ENCODE assay signal across 15 cellular contexts in the genomic region with DNA sequence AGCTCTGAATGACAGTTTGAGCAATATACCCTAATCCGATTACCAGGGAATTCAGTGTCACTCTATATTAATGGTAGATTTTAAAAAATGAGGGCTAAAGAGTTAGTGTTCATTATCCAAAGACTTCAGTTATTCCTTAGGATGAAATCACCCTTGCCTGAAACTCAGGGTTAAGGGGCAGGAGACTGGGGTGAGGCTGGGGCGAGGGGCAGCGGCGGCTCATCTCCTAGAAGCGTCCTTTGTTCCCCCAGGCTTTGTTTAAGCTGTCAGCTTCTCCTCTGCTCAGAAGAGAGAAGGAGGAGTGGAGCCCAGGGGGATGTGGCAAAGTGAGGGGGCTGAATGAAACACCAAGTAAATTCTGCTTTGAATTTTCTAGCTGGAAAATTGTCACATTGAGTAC.
DNase-seq lines count a peak whose midpoint lies in the region; TF ChIP-seq lines count a peak whose summit lies in the region.
"Had no signal": no experiment of that assay in that cellular context is flagged by ENCODE, and none has a peak within 500 bp of the region (broad histone marks: within the 10 kb centered on the region; RNA-seq: fewer than 3 reads in every experiment).

No MANE protein-coding gene starts in this region.

- DNase-seq in ELF-1 (ENCODE audit: low read depth, low spot score) (peak; percentile 23), WERI-Rb-1 (peak; percentile 85), esophagus muscularis mucosa (ENCODE audit: extremely low spot score) (peak; percentile 26), breast epithelium (ENCODE audit: low spot score in 2 of 2) (no peak)
- no peak for DNase-seq in activated CD4-positive, alpha-beta T cell treated with anti-CD3 and anti-CD28 coated beads for 4 hours
- no peak for DNase-seq in stimulated activated CD4-positive, alpha-beta T cell treated with anti-CD3 and anti-CD28 coated beads, Interleukin-4, amount 100 ng/mL, for 24 hours
- DNase-seq: BE2C; CD4-positive, alpha-beta memory T cell; DMS153; DMS79 treated with DMSO at 0.1 percent for 48 hours; EL; GDM1; GM23248; H7 had no signal

- no peak overlapping the region for H3K4me3 ChIP-seq in WERI-Rb-1 (ENCODE audit: low read depth, low read length)
- no peak overlapping the region for H3K4me3 ChIP-seq in esophagus muscularis mucosa
- no peak overlapping the region for H3K4me3 ChIP-seq in neuron (ENCODE audit: low read length)
- no peak overlapping the region for H3K4me3 ChIP-seq in breast epithelium
- H3K4me3 ChIP-seq: GM23248 had no signal

- TF ChIP-seq POLR2A in esophagus muscularis mucosa (IDR thresholded peaks at IDR 0.05; ENCODE audit: low read depth) (no peak), breast epithelium (IDR thresholded peaks at IDR 0.05) (no peak)

- peak overlapping the region; percentile 68 for H2AFZ ChIP-seq in neuron (ENCODE audit: low read depth, low read length)
- H2AFZ ChIP-seq: GM23248 had no signal

- WGBS in esophagus muscularis mucosa, result 45% methylated on average over 5 of the region's 5 CpGs

- intact Hi-C loops in esophagus muscularis mucosa (cut with DNase I), result no loop called here
- intact Hi-C loops in breast epithelium (cut with DNase I; ENCODE audit: low total_unique reads), result no loop called here

- TF ChIP-seq CTCF in WERI-Rb-1 (IDR thresholded peaks at IDR 0.05; ENCODE audit: low read depth, low read length), result no peak
- TF ChIP-seq CTCF in esophagus muscularis mucosa (IDR thresholded peaks at IDR 0.05), result no peak
- no peak for TF ChIP-seq CTCF in breast epithelium (IDR thresholded peaks at IDR 0.05)

- peaks cover 12% of the 10 kb centered on the region for H3K9me3 ChIP-seq in WERI-Rb-1 (ENCODE audit: severe bottlenecking)
- H3K9me3 ChIP-seq in esophagus muscularis mucosa, result no peaks in the 10 kb centered on the region
- H3K9me3 ChIP-seq in neuron (ENCODE audit: low read length), result peaks cover 6% of the 10 kb centered on the region
- peaks cover 0 to 10% of the 10 kb centered on the region in 2 donors for H3K9me3 ChIP-seq in breast epithelium
- H3K9me3 ChIP-seq: BE2C had no signal

- H3K27ac ChIP-seq in WERI-Rb-1, result peak overlapping the region; percentile 68
- H3K27ac ChIP-seq in esophagus muscularis mucosa (replicated peaks in 1 of 4), result no peak overlapping the region
- no peak overlapping the region for H3K27ac ChIP-seq in breast epithelium
- H3K27ac ChIP-seq: GM23248 had no signal

- no peaks in the 10 kb centered on the region for H3K27me3 ChIP-seq in WERI-Rb-1 (ENCODE audit: insufficient read depth, low read depth, severe bottlenecking)
- no peaks in the 10 kb centered on the region for H3K27me3 ChIP-seq in esophagus muscularis mucosa
- H3K27me3 ChIP-seq in neuron (ENCODE audit: insufficient read depth, low read length), result no peaks in the 10 kb centered on the region
- H3K27me3 ChIP-seq in breast epithelium, result no peaks in the 10 kb centered on the region
- H3K27me3 ChIP-seq: BE2C had no signal

- no peaks in the 10 kb centered on the region for H3K36me3 ChIP-seq in WERI-Rb-1
- no peaks in the 10 kb centered on the region for H3K36me3 ChIP-seq in esophagus muscularis mucosa
- H3K36me3 ChIP-seq in neuron (ENCODE audit: insufficient read depth, low read length), result no peaks in the 10 kb centered on the region
- no peaks in the 10 kb centered on the region for H3K36me3 ChIP-seq in breast epithelium
- H3K36me3 ChIP-seq: BE2C had no signal

- no peak for TF ChIP-seq EP300 in esophagus muscularis mucosa (IDR thresholded peaks at IDR 0.05)

- no peaks in the 10 kb centered on the region for H3K4me1 ChIP-seq in esophagus muscularis mucosa
- H3K4me1 ChIP-seq in neuron (ENCODE audit: insufficient read depth, low read length), result peaks cover 21% of the 10 kb centered on the region
- no peaks in the 10 kb centered on the region for H3K4me1 ChIP-seq in breast epithelium
- H3K4me1 ChIP-seq: BE2C had no signal

Comparison
In these comparisons a context has a peak if more than half of its experiments do, and no peak if none do; other contexts are left out.
1. DNase-seq: peak in ELF-1 (single experiment), WERI-Rb-1 (single experiment) and esophagus muscularis mucosa (single experiment); none in breast epithelium (0 of 2), activated CD4-positive, alpha-beta T cell treated with anti-CD3 and anti-CD28 coated beads for 4 hours (0 of 2) and stimulated activated CD4-positive, alpha-beta T cell treated with anti-CD3 and anti-CD28 coated beads, Interleukin-4, amount 100 ng/mL, for 24 hours (single experiment).